Comparison of ENCODE assay signal across 8 cellular contexts in genomic region chr2:178280261-178280852, GRCh38.
DNase-seq lines count a peak whose midpoint lies in the region; ATAC-seq and TF ChIP-seq lines count a peak whose summit lies in the region.

No MANE protein-coding gene starts in this region.

- H2AFZ ChIP-seq in SK-N-SH (ENCODE audit: low read depth), result no peak overlapping the region

- ATAC-seq in GM19395 (IDR thresholded peaks at IDR 0.05; ENCODE audit: unreplicated experiment) (peak; percentile 88), HG03575 (IDR thresholded peaks at IDR 0.05; ENCODE audit: extremely low read depth, insufficient number of reproducible peaks, low FRiP score, unreplicated experiment) (peak; percentile 70), HG02763 (IDR thresholded peaks at IDR 0.05; ENCODE audit: unreplicated experiment) (no peak)
- ATAC-seq in naive thymus-derived CD4-positive, alpha-beta T cell, result peak; percentile 85

- peak; percentile 50 for DNase-seq in NCI-H2196 (lab: John Stamatoyannopoulos, UW; ENCODE audit: unreplicated experiment)
- no peak for DNase-seq in NCI-H2196 treated with DMSO at 0.1 percent for 48 hours (lab: John Stamatoyannopoulos, UW; ENCODE audit: unreplicated experiment)
- peak; percentile 46 for DNase-seq in SK-N-SH
- DNase-seq in endothelial cell (ENCODE audit: low spot score), result peak; percentile 28
- DNase-seq in naive thymus-derived CD4-positive, alpha-beta T cell, result peak in 7 of 9 donors; percentile 3 to 45 (median 33)

- H3K27ac ChIP-seq in SK-N-SH (ENCODE audit: low read depth in 2 of 2, low read length in 1 of 2), result peak overlapping the region in 1 of 2 experiments; percentile 87; a peak in 2 of 4 replicates
- no peak overlapping the region for H3K27ac ChIP-seq in naive thymus-derived CD4-positive, alpha-beta T cell (ENCODE audit: low read depth, low read length)

- no peaks in the 10 kb centered on the region for H3K36me3 ChIP-seq in SK-N-SH (replicated peaks in 1 of 2; ENCODE audit: control insufficient read depth in 1 of 2, insufficient read depth in 2 of 2, low read length in 1 of 2)
- no peaks in the 10 kb centered on the region for H3K36me3 ChIP-seq in naive thymus-derived CD4-positive, alpha-beta T cell (ENCODE audit: control insufficient read depth in 2 of 3, insufficient read depth in 3 of 3, low read length in 3 of 3)

- no peaks in the 10 kb centered on the region for H3K27me3 ChIP-seq in SK-N-SH (ENCODE audit: insufficient read depth)
- H3K27me3 ChIP-seq in naive thymus-derived CD4-positive, alpha-beta T cell (ENCODE audit: control insufficient read depth in 2 of 2, insufficient read depth in 2 of 2, low read length in 2 of 2), result no peaks in the 10 kb centered on the region

- no peaks in the 10 kb centered on the region for H3K36me3 Mint-ChIP-seq in endothelial cell (ENCODE audit: low read depth, unreplicated experiment)
- H3K36me3 Mint-ChIP-seq in naive thymus-derived CD4-positive, alpha-beta T cell, result no peaks in the 10 kb centered on the region

- H3K27me3 Mint-ChIP-seq in endothelial cell (ENCODE audit: unreplicated experiment), result peaks cover 2% of the 10 kb centered on the region
- H3K27me3 Mint-ChIP-seq in naive thymus-derived CD4-positive, alpha-beta T cell, result peaks cover 13 to 23% (median 19%) of the 10 kb centered on the region in 5 donors

- no peaks in the 10 kb centered on the region for H3K9me3 ChIP-seq in SK-N-SH
- no peaks in the 10 kb centered on the region for H3K9me3 ChIP-seq in naive thymus-derived CD4-positive, alpha-beta T cell (ENCODE audit: control insufficient read depth in 2 of 3, low read length in 3 of 3)

- CTCF ChIA-PET in SK-N-SH (lab: Yijun Ruan, JAX), result interaction anchor here (0.6 to 2.0 kb wide), 8 partner anchors 9 to 151 kb away, joined by 3 to 5 read pairs (median 3); no protein-coding TSS in a partner anchor
- CTCF ChIA-PET in naive thymus-derived CD4-positive, alpha-beta T cell (lab: Charles Lee), result no interaction called here

- no peak overlapping the region for H3K4me3 Mint-ChIP-seq in endothelial cell (ENCODE audit: unreplicated experiment)
- H3K4me3 Mint-ChIP-seq in naive thymus-derived CD4-positive, alpha-beta T cell, result no peak overlapping the region

- no peaks in the 10 kb centered on the region for H4K20me1 ChIP-seq in SK-N-SH (ENCODE audit: insufficient read depth)

- no peak for TF ChIP-seq EP300 in SK-N-SH (IDR thresholded peaks at IDR 0.05; ENCODE audit: borderline replicate concordance in 1 of 2, low read depth in 1 of 2, low read length in 1 of 2)

- H3K9me2 ChIP-seq in SK-N-SH, result no peaks in the 10 kb centered on the region

- intact Hi-C loops in naive thymus-derived CD4-positive, alpha-beta T cell (cut with micrococcal nuclease), result loop anchor here (1.0 to 5.0 kb wide), 2 partner anchors 88 to 168 kb away; partner anchors contain the start of genes RBM45 (in 2 of the 2) and OSBPL6 (in 1 of the 2)

- H3K79me2 ChIP-seq in SK-N-SH (ENCODE audit: insufficient read depth), result no peaks in the 10 kb centered on the region; the same call in 1 of the 2 replicates

- peaks cover 4 to 28% of the 10 kb centered on the region in 2 experiments; a peak in 3 of 4 replicates for H3K4me1 ChIP-seq in SK-N-SH (ENCODE audit: control insufficient read depth in 1 of 2, insufficient read depth in 2 of 2, low read depth in 1 of 2, low read length in 1 of 2)
- no peaks in the 10 kb centered on the region for H3K4me1 ChIP-seq in naive thymus-derived CD4-positive, alpha-beta T cell (ENCODE audit: control insufficient read depth in 2 of 2, insufficient read depth in 2 of 2, low read length in 2 of 2)

- no peak overlapping the region for H3K27ac Mint-ChIP-seq in endothelial cell (ENCODE audit: unreplicated experiment)
- H3K27ac Mint-ChIP-seq in naive thymus-derived CD4-positive, alpha-beta T cell, result no peak overlapping the region

- no peak overlapping the region for H3K9ac ChIP-seq in SK-N-SH

- no peaks in the 10 kb centered on the region for H3K9me3 Mint-ChIP-seq in endothelial cell (ENCODE audit: unreplicated experiment)
- no peaks in the 10 kb centered on the region for H3K9me3 Mint-ChIP-seq in naive thymus-derived CD4-positive, alpha-beta T cell

- H3F3A ChIP-seq in SK-N-SH (replicated peaks; ENCODE audit: insufficient read depth), result peaks cover 22% of the 10 kb centered on the region

- no peak overlapping the region for H3K4me2 ChIP-seq in SK-N-SH

- no peak overlapping the region for H3K4me3 ChIP-seq in SK-N-SH (ENCODE audit: low read depth in 2 of 2, low read length in 1 of 2)
- H3K4me3 ChIP-seq in naive thymus-derived CD4-positive, alpha-beta T cell (ENCODE audit: low read length), result no peak overlapping the region

- TF ChIP-seq CTCF in SK-N-SH (IDR thresholded peaks at IDR 0.05), result peak; percentile 78
- peak; percentile 92 for TF ChIP-seq CTCF in endothelial cell (IDR thresholded peaks at IDR 0.05; ENCODE audit: unreplicated experiment)

- WGBS in SK-N-SH (ENCODE audit: low lambda C conversion rate), result 43% methylated on average over 4 of the region's 4 CpGs

- POLR2A ChIA-PET in SK-N-SH (lab: Yijun Ruan, JAX), result no interaction called here
- POLR2A ChIA-PET in naive thymus-derived CD4-positive, alpha-beta T cell (lab: Charles Lee), result no interaction called here

- H3K4me1 Mint-ChIP-seq in endothelial cell (ENCODE audit: unreplicated experiment), result peaks cover 18% of the 10 kb centered on the region
- no peaks in the 10 kb centered on the region for H3K4me1 Mint-ChIP-seq in naive thymus-derived CD4-positive, alpha-beta T cell

- TF ChIP-seq RAD21 in SK-N-SH (IDR thresholded peaks at IDR 0.05; ENCODE audit: low read length), result peak; percentile 68

TF ChIP-seq in SK-N-SH, 30 proteins besides CTCF, POLR2A, EP300 and RAD21:
- TF ChIP-seq YY1 (IDR thresholded peaks at IDR 0.05; ENCODE audit: low read depth), result no peak
- TF ChIP-seq ZBTB33 (IDR thresholded peaks at IDR 0.05; ENCODE audit: borderline replicate concordance, low read depth), result no peak
- TF ChIP-seq, protein P1, sequence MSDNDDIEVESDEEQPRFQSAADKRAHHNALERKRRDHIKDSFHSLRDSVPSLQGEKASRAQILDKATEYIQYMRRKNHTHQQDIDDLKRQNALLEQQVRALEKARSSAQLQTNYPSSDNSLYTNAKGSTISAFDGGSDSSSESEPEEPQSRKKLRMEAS (IDR thresholded peaks at IDR 0.05; ENCODE audit: low read depth), result 0 out of 2 replicates have a peak, but pooled peaks have one; percentile 43
- TF ChIP-seq SMC3 (IDR thresholded peaks at IDR 0.05; ENCODE audit: low read depth, low read length), result peak; percentile 63
- TF ChIP-seq RXRA (IDR thresholded peaks at IDR 0.05; ENCODE audit: borderline replicate concordance, low read depth), result no peak
- TF ChIP-seq NRF1 (IDR thresholded peaks at IDR 0.05; ENCODE audit: low read depth, low read length), result no peak
- no peak for TF ChIP-seq RFX5 (IDR thresholded peaks at IDR 0.05; ENCODE audit: low read length)
- no peak for TF ChIP-seq ELF1 (IDR thresholded peaks at IDR 0.05)
- TF ChIP-seq EZH2phosphoT487 (IDR thresholded peaks at IDR 0.05; ENCODE audit: borderline replicate concordance, low read depth), result no peak
- no peak for TF ChIP-seq GATA2 (CRISPR knock-in tag; IDR thresholded peaks at IDR 0.05)
